7 cellular contexts compared by ENCODE assay signal in genomic region chr9:19184144-19184917, GRCh38. TPM values are rescaled to one million over a fixed set of nuclear protein-coding genes. Genes with fewer than 3 reads are reported as not detected.
DNase-seq lines count a peak whose midpoint lies in the region; ATAC-seq and TF ChIP-seq lines count a peak whose summit lies in the region.

No MANE protein-coding gene starts in this region.

- no peak overlapping the region for H3K14ac ChIP-seq in trophoblast cell (ENCODE audit: low read length)

- no peak overlapping the region for H3K18ac ChIP-seq in trophoblast cell (ENCODE audit: low read length)

- intact Hi-C loops in thyroid gland (cut with DNase I), result no loop called here

- peak overlapping the region; percentile 28 for H4K91ac ChIP-seq in trophoblast cell (ENCODE audit: low read depth, low read length)

- ATAC-seq in GM18873 (IDR thresholded peaks at IDR 0.05; ENCODE audit: low FRiP score, unreplicated experiment) (peak; percentile 99), HG03060 (IDR thresholded peaks at IDR 0.05; ENCODE audit: low read depth, unreplicated experiment) (peak; percentile 99), RWPE2 (ENCODE audit: low read depth) (peak; percentile 94)

- H3K79me2 ChIP-seq in trophoblast cell (ENCODE audit: control insufficient read depth, insufficient read depth, low read length, poor library complexity), result no peaks in the 10 kb centered on the region

- H3K4me1 ChIP-seq in RWPE2 (ENCODE audit: insufficient read depth, poor library complexity, severe bottlenecking), result peaks cover 29% of the 10 kb centered on the region
- peaks cover 2 to 5% of the 10 kb centered on the region in 2 experiments for H3K4me1 ChIP-seq in trophoblast cell (ENCODE audit: control insufficient read depth in 1 of 2, insufficient read depth in 2 of 2, low read length in 2 of 2)
- H3K4me1 ChIP-seq in thyroid gland, result peaks cover 25 to 32% of the 10 kb centered on the region in 2 donors

- H3K36me3 ChIP-seq in RWPE2 (ENCODE audit: low read depth) (no peaks in the 10 kb centered on the region), trophoblast cell (ENCODE audit: control insufficient read depth in 1 of 2, insufficient read depth in 2 of 2, low read length in 2 of 2) (no peaks in the 10 kb centered on the region), thyroid gland (no peaks in the 10 kb centered on the region)

- no peaks in the 10 kb centered on the region for H3K9me3 ChIP-seq in RWPE2 (ENCODE audit: severe bottlenecking)
- no peaks in the 10 kb centered on the region for H3K9me3 ChIP-seq in trophoblast cell (ENCODE audit: insufficient read depth, low read depth, low read length)
- no peaks in the 10 kb centered on the region for H3K9me3 ChIP-seq in thyroid gland

- no peaks in the 10 kb centered on the region for H3K79me1 ChIP-seq in trophoblast cell (ENCODE audit: low read length)

- H3K4me3 ChIP-seq in RWPE2 (ENCODE audit: severe bottlenecking) (no peak overlapping the region), trophoblast cell (ENCODE audit: low read depth, low read length) (no peak overlapping the region), thyroid gland (replicated peaks in 1 of 3) (no peak overlapping the region)

- DNase-seq in RWPE2 (ENCODE audit: low spot score), result no peak
- DNase-seq in activated naive CD4-positive, alpha-beta T cell (lab: John Stamatoyannopoulos, UW), result peak; percentile 15 to 67 (median 44)
- DNase-seq in foreskin melanocyte, result peak; percentile 60
- DNase-seq in trophoblast cell, result peak; percentile 67 to 74
- peak; percentile 47 for DNase-seq in thyroid gland

- H2BK120ac ChIP-seq in trophoblast cell (ENCODE audit: insufficient read depth, low read length, poor library complexity), result peak overlapping the region; percentile 63

- H2AK5ac ChIP-seq in trophoblast cell (ENCODE audit: low read length), result no peak overlapping the region

- no peak overlapping the region for H3K23ac ChIP-seq in trophoblast cell (ENCODE audit: low read length)

- H3K27ac ChIP-seq in RWPE2 (ENCODE audit: poor library complexity, severe bottlenecking), result peak overlapping the region; percentile 73
- H3K27ac ChIP-seq in trophoblast cell (ENCODE audit: low read depth, low read length), result peak overlapping the region; percentile 40
- H3K27ac ChIP-seq in thyroid gland, result peak overlapping the region; percentile 72 to 86 (median 77)

- peak overlapping the region; percentile 7 for H4K8ac ChIP-seq in trophoblast cell (ENCODE audit: low read depth, low read length)

- TF ChIP-seq POLR2A in thyroid gland (IDR thresholded peaks at IDR 0.05), result no peak

- no peak overlapping the region for H4K12ac ChIP-seq in trophoblast cell (ENCODE audit: low read depth, low read length)

- no peak for TF ChIP-seq CTCF in RWPE2 (IDR thresholded peaks at IDR 0.05; ENCODE audit: poor library complexity, severe bottlenecking)
- TF ChIP-seq CTCF in thyroid gland (IDR thresholded peaks at IDR 0.05), result no peak

- H3K4me2 ChIP-seq in trophoblast cell (ENCODE audit: low read length), result no peak overlapping the region

- no peaks in the 10 kb centered on the region for H3K27me3 ChIP-seq in RWPE2 (ENCODE audit: insufficient read depth, poor library complexity, severe bottlenecking)
- H3K27me3 ChIP-seq in trophoblast cell (ENCODE audit: insufficient read depth, low read length), result no peaks in the 10 kb centered on the region
- no peaks in the 10 kb centered on the region for H3K27me3 ChIP-seq in thyroid gland

- H2BK5ac ChIP-seq in trophoblast cell (ENCODE audit: low read depth, low read length, poor library complexity), result no peak overlapping the region

- no peak overlapping the region for H3K4ac ChIP-seq in trophoblast cell (ENCODE audit: low read depth, low read length)

- no peak overlapping the region for H2AFZ ChIP-seq in trophoblast cell (ENCODE audit: insufficient read depth, low read length, poor library complexity)

- WGBS in trophoblast cell (ENCODE audit: extremely low coverage, insufficient coverage, insufficient read length), result no CpG with 5 or more reads among the region's 7 CpGs
- 37 to 54% methylated on average over 7 of the region's 7 CpGs for WGBS in thyroid gland, 2 donors

- H3K9ac ChIP-seq in trophoblast cell (ENCODE audit: low read length), result no peak overlapping the region

- H2BK12ac ChIP-seq in trophoblast cell (ENCODE audit: low read length), result peak overlapping the region; percentile 50

RNA-seq across cellular contexts. Expression of gene DENND4C, which starts 46.2 kb away (rescaled TPM):
- polyA plus RNA-seq in trophoblast cell (2013), result 16.0 and 16.1 TPM in 2 replicates
- 100 to 1,000 TPM in 3 of 4 donors, 10 to 100 TPM in 1; 99.5 to 135 (median 111) TPM for total RNA-seq in thyroid gland

RNA-seq across cellular contexts. Expression of gene PLIN2, which starts 57.0 kb away (rescaled TPM):
- polyA plus RNA-seq in trophoblast cell (2013), result 188 and 192 TPM in 2 replicates
- 100 to 1,000 TPM in 1 of 4 donors, 10 to 100 TPM in 3; 25.1 to 148 (median 59.3) TPM for total RNA-seq in thyroid gland
